12 cellular contexts compared by ENCODE assay signal in the genomic region with DNA sequence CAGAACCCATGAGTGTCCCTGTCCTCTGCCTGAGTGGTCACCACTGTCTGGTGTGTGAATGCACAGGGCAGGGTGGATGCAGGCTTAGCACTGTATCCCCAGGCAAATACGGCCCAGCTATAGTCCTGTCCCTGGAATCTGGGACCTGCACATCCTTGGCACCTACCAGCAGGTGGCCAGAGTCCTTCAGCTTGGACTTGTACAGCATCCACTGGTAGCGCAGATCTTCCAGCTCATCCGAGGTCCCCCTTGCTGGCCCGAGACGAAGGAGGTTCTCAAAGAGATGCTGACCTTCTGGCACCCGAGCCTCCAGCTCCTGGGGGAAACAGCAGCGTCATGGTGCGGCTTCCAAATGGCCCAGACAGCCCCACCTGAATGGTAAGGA.
"Had no signal": no experiment of that assay in that cellular context is flagged by ENCODE, and none has a peak within 500 bp of the region (broad histone marks: within the 10 kb centered on the region; RNA-seq: fewer than 3 reads in every experiment).

No MANE protein-coding gene starts in this region.

- H2AFZ ChIP-seq: neural progenitor cell, parathyroid adenoma had no signal

- H3K36me3 ChIP-seq: neural progenitor cell had no signal

- H3K27ac Mint-ChIP-seq: brain, neural progenitor cell had no signal

- FAIRE-seq: kidney had no signal

- H3K79me2 ChIP-seq: parathyroid adenoma had no signal

- H3K9me3 ChIP-seq: thyroid gland, vagina had no signal

- H3K27me3 ChIP-seq: neural progenitor cell, thyroid gland, vagina had no signal

- H3K4me3 ChIP-seq: neural progenitor cell, skin epidermis, thyroid gland, vagina had no signal

- H3K27ac ChIP-seq: neural progenitor cell, parathyroid adenoma, skin epidermis, thyroid gland, vagina had no signal

- H3K36me3 Mint-ChIP-seq: neural progenitor cell had no signal

- H3K4me2 ChIP-seq: neural progenitor cell had no signal

- H3K9me3 Mint-ChIP-seq: neural progenitor cell had no signal

- DNase-seq: activated CD4-positive, alpha-beta T cell treated with anti-CD3 and anti-CD28 coated beads, Interleukin-2, amount 50 U/mL, for 4 hours; activated CD4-positive, CD25-positive, alpha-beta regulatory T cell treated with anti-CD3 and anti-CD28 coated beads, Interleukin-2, amount 50 U/mL, for 72 hours; activated naive CD4-positive, alpha-beta T cell treated with anti-CD3 and anti-CD28 coated beads, Interleukin-2, amount 50 U/mL, for 16 hours; activated T-cell treated with anti-CD3 and anti-CD28 coated beads, Interleukin-2, amount 50 U/mL, for 1 hour; kidney; retina; thyroid gland had no signal

- H3K4me3 Mint-ChIP-seq: brain, neural progenitor cell had no signal

- H3K4me1 ChIP-seq: neural progenitor cell, parathyroid adenoma, thyroid gland, vagina had no signal
